ENCODE assay signal across 13 cellular contexts in the genomic region with DNA sequence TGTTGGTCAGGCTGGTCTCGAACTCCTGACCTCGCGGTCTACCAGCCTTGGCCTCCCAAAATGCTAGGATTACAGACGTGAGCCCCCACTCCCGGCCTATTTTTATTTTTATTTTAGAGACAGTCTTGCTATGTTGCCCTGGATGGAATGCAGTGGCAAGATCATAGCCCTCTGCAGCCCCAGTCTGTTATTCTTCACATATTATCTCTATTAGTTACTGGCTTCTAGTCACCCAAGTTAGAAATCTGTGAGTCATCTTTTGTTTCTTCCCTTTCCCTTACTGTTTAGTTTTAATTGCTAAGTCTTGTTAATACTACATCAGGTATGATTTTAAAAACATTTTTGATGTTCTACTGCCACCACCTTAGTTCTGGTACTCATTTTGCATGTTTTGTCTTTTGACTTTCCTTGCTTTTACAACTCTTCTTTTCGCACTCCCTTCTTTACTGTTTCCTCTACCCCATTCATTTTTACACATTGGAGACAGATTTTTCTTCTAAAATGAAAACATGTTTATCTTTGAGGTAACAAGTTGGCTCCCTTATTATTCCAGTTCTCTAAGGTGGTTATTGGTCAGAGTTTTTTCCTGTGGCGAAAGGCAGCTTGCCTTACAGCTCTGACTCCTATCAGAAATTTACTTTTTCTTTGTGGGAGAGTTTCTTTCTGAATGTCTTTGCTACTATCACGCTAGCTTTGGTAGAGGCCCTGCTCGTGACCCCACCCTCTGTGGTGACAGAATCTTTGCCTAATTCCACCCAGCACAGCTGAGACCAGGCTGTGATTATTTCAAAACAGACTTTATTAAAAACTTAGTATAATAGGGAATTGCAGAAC. TPM values are rescaled to one million over a fixed set of nuclear protein-coding genes. Genes with fewer than 3 reads are reported as not detected.
DNase-seq lines count a peak whose midpoint lies in the region; ATAC-seq and TF ChIP-seq lines count a peak whose summit lies in the region.
"Had no signal": no experiment of that assay in that cellular context is flagged by ENCODE, and none has a peak within 500 bp of the region (broad histone marks: within the 10 kb centered on the region; RNA-seq: fewer than 3 reads in every experiment).

No MANE protein-coding gene starts in this region.

- 95 to 100% methylated on average over 3 to 7 of the region's 9 CpGs for WGBS in mesodermal cell (ENCODE audit: insufficient coverage in 2 of 2), 2 experiments

- H3K4me3 ChIP-seq in AG10803 (ENCODE audit: low read length) (peak overlapping the region; percentile 28; the same call in 1 of the 2 replicates), brain microvascular endothelial cell (ENCODE audit: low read depth, low read length) (no peak overlapping the region), mesodermal cell (ENCODE audit: extremely low read depth, insufficient read depth, low read length, poor library complexity, severe bottlenecking) (no peak overlapping the region)
- H3K4me3 ChIP-seq: neural progenitor cell, testis had no signal

- peaks cover 5% of the 10 kb centered on the region for H3K9me3 ChIP-seq in mesodermal cell (ENCODE audit: control insufficient read depth, low read length)
- H3K9me3 ChIP-seq: testis had no signal

- in situ Hi-C loops in brain microvascular endothelial cell (cut with HindIII; ENCODE audit: low pct_ligation_motif_present, low sequenced_read_pairs), result no loop called here

- H3K36me3 ChIP-seq in brain microvascular endothelial cell (replicated peaks) (peaks cover 3% of the 10 kb centered on the region), mesodermal cell (ENCODE audit: control insufficient read depth, insufficient read depth, low read length) (peaks cover 42% of the 10 kb centered on the region)

- DNase-seq in AG10803 (ENCODE audit: low read depth) (peak; percentile 77), HT1080 (ENCODE audit: low read depth) (peak; percentile 61), brain microvascular endothelial cell (peak; percentile 85), SHP77 (lab: John Stamatoyannopoulos, UW) (no peak), AML-193 (lab: John Stamatoyannopoulos, UW) (no peak)
- DNase-seq in activated CD4-positive, alpha-beta T cell treated with anti-CD3 and anti-CD28 coated beads, Interleukin-2, amount 50 U/mL, for 4 hours, result no peak
- DNase-seq: activated CD8-positive, alpha-beta T cell treated with anti-CD3 and anti-CD28 coated beads, Interleukin-2, amount 10 ng/mL, durations not matched to agents 7 days and 5 days; NCI-H524; stimulated activated CD4-positive, alpha-beta T cell treated with anti-CD3 and anti-CD28 coated beads, Interleukin-4, amount 100 ng/mL, for 1 hour; testis had no signal

- ATAC-seq in HG02759 (IDR thresholded peaks at IDR 0.05; ENCODE audit: unreplicated experiment), result no peak
- ATAC-seq: activated CD8-positive, alpha-beta T cell treated with anti-CD3 and anti-CD28 coated beads, Interleukin-2, amount 10 ng/mL, durations not matched to agents 7 days and 5 days had no signal

- TF ChIP-seq CTCF in AG10803 (conservative IDR thresholded peaks at IDR 0.05; ENCODE audit: low read length) (no peak), brain microvascular endothelial cell (IDR thresholded peaks at IDR 0.05; ENCODE audit: low read depth, low read length, missing control alignments) (no peak)

- no peaks in the 10 kb centered on the region for H3K27me3 ChIP-seq in brain microvascular endothelial cell (replicated peaks)
- H3K27me3 ChIP-seq: neural progenitor cell, testis had no signal

- no peaks in the 10 kb centered on the region for H3K4me1 ChIP-seq in mesodermal cell (ENCODE audit: control insufficient read depth, insufficient read depth, low read length, poor library complexity, severe bottlenecking)
- H3K4me1 ChIP-seq: neural progenitor cell had no signal

- H3K27ac ChIP-seq in brain microvascular endothelial cell (peak overlapping the region; percentile 99), mesodermal cell (ENCODE audit: low read depth, low read length, severe bottlenecking) (peak overlapping the region; percentile 57)
- H3K27ac ChIP-seq: neural progenitor cell had no signal

RNA-seq across cellular contexts. Expression of a gene that starts 19.5 kb away (rescaled TPM):
- 19.9 and 24.0 TPM in 2 replicates for total RNA-seq in HT1080 (2014; rRNA removed; shearing (Covaris generic))
- polyA plus RNA-seq in HT1080 (2015; cell fraction: cytosol; rRNA removed), result 27.2 and 29.7 TPM in 2 replicates
- polyA plus RNA-seq in HT1080 (2015; cell fraction: nucleus; rRNA removed), result 41.0 and 44.5 TPM in 2 replicates
- polyA plus RNA-seq in mesodermal cell (2013, experiment 1 of 2), result 37.3 TPM
- polyA plus RNA-seq in mesodermal cell (2013, experiment 2 of 2), result 35.8 TPM

Comparison
In these comparisons a context has a peak if more than half of its experiments do, and no peak if none do; other contexts are left out.
1. DNase-seq: peak in AG10803 (single experiment), HT1080 (single experiment) and brain microvascular endothelial cell (single experiment); none in SHP77 (0 of 2), activated CD4-positive, alpha-beta T cell treated with anti-CD3 and anti-CD28 coated beads, Interleukin-2, amount 50 U/mL, for 4 hours (0 of 2) and AML-193 (0 of 2).